In genomic region chr15:80468776-80469175, GRCh38 we compare ENCODE assay signal across 19 cellular contexts.
DNase-seq lines count a peak whose midpoint lies in the region; ATAC-seq, FAIRE-seq and TF ChIP-seq lines count a peak whose summit lies in the region.
"Had no signal": no experiment of that assay in that cellular context is flagged by ENCODE, and none has a peak within 500 bp of the region (broad histone marks: within the 10 kb centered on the region; RNA-seq: fewer than 3 reads in every experiment).

No MANE protein-coding gene starts in this region.

- H3K79me2 ChIP-seq in H1 (ENCODE audit: control insufficient read depth in 1 of 2, insufficient read depth in 2 of 2, low read length in 2 of 2), result no peaks in the 10 kb centered on the region

- H3K18ac ChIP-seq in IMR-90 (ENCODE audit: low read depth, low read length), result peak overlapping the region; percentile 23; the same call in 1 of the 2 replicates
- H3K18ac ChIP-seq in H1 (ENCODE audit: extremely low read depth, low read length), result no peak overlapping the region

- intact Hi-C loops in IMR-90 (cut with micrococcal nuclease) (no loop called here), Right ventricle myocardium superior (cut with DNase I) (no loop called here)

- H3K27ac ChIP-seq in IMR-90 (ENCODE audit: insufficient read depth, low read length), result no peak overlapping the region
- no peak overlapping the region for H3K27ac ChIP-seq in WERI-Rb-1
- H3K27ac ChIP-seq in H1 (ENCODE audit: low read depth, low read length), result no peak overlapping the region
- H3K27ac ChIP-seq: HL-60 had no signal

- dilution Hi-C loops in IMR-90 (cut with HindIII; ENCODE audit: low sequenced_read_pairs, unreplicated experiment), result no loop called here

- H3K36me3 Mint-ChIP-seq in neural crest cell (ENCODE audit: low read depth), result peaks cover 44% of the 10 kb centered on the region

- H2AK9ac ChIP-seq in IMR-90 (replicated peaks; ENCODE audit: low read depth, low read length, poor library complexity), result no peak overlapping the region

- no peaks in the 10 kb centered on the region for H3K23me2 ChIP-seq in H1 (ENCODE audit: low read depth, low read length)

- H3K4me3 ChIP-seq in IMR-90 (ENCODE audit: insufficient read depth, low read depth, low read length), result no peak overlapping the region
- H3K4me3 ChIP-seq in WERI-Rb-1 (ENCODE audit: low read depth, low read length), result no peak overlapping the region
- H3K4me3 ChIP-seq in H1 (ENCODE audit: extremely low read depth in 1 of 4, insufficient read depth in 2 of 4, low read depth in 3 of 4, low read length in 4 of 4), result no peak overlapping the region
- H3K4me3 ChIP-seq: HAP-1 had no signal

- H3K79me1 ChIP-seq in IMR-90 (ENCODE audit: low read depth in 1 of 2, low read length in 2 of 2), result peaks cover 0 to 11% of the 10 kb centered on the region in 2 experiments; a peak in 2 of 4 replicates
- no peaks in the 10 kb centered on the region for H3K79me1 ChIP-seq in H1 (ENCODE audit: low read depth, low read length)

- WGBS in IMR-90 (ENCODE audit: extremely low coverage in 2 of 2, insufficient read length in 1 of 2), 2 experiments, result 80% methylated on average over 1 of the region's 5 CpGs; no CpG with 5 or more reads in 1 of the 2 experiments
- 89% methylated on average over 5 of the region's 5 CpGs; no CpG with 5 or more reads in 1 of the 2 experiments for WGBS in H1 (ENCODE audit: extremely low coverage in 1 of 2, insufficient coverage in 1 of 2, insufficient read length in 1 of 2, insufficient replicate concordance in 2 of 2, low coverage in 1 of 2, low lambda C conversion rate in 2 of 2, missing lambda C conversion rate in 1 of 2), 2 experiments

- TF ChIP-seq CTCF in IMR-90 (conservative IDR thresholded peaks at IDR 0.05; ENCODE audit: low read depth, low read length) (no peak), WERI-Rb-1 (IDR thresholded peaks at IDR 0.05; ENCODE audit: low read depth, low read length) (no peak), H1 (IDR thresholded peaks at IDR 0.05; ENCODE audit: control extremely low read depth in 1 of 3, insufficient read depth in 1 of 3, low read depth in 1 of 3, low read length in 3 of 3) (no peak), neural crest cell (conservative IDR thresholded peaks at IDR 0.05) (no peak)

- no peaks in the 10 kb centered on the region for H4K20me1 ChIP-seq in IMR-90 (ENCODE audit: insufficient read depth, low read length)
- H4K20me1 ChIP-seq in H1 (replicated peaks in 1 of 2; ENCODE audit: control insufficient read depth in 1 of 2, insufficient read depth in 2 of 2, low read length in 2 of 2), result no peaks in the 10 kb centered on the region

- H4K8ac ChIP-seq in IMR-90 (ENCODE audit: low read depth in 2 of 2, low read length in 2 of 2), result peak overlapping the region in 1 of 2 experiments; percentile 45; a peak in 1 of 4 replicates
- H4K8ac ChIP-seq in H1 (ENCODE audit: extremely low read depth, insufficient read depth, low read length), result no peak overlapping the region

- POLR2A ChIA-PET in IMR-90 (lab: Charles Lee; ENCODE audit: unreplicated experiment) (no interaction called here), H1 (lab: Charles Lee; ENCODE audit: partially characterized antibody) (interaction anchor here (1.3 kb wide), 1 partner anchor 15 kb away, joined by 3 read pairs; no protein-coding TSS in a partner anchor)

- H2BK12ac ChIP-seq in H1 (ENCODE audit: low read depth, low read length), result no peak overlapping the region

- H2BK15ac ChIP-seq in IMR-90 (ENCODE audit: low read depth, low read length) (peak overlapping the region; percentile 41; the same call in 1 of the 3 replicates), H1 (ENCODE audit: low read length) (no peak overlapping the region)

- H3K27me3 Mint-ChIP-seq in neural crest cell (ENCODE audit: low read depth), result no peaks in the 10 kb centered on the region

- no peak for FAIRE-seq in H1 (lab: Jason Lieb, UNC)
- FAIRE-seq: A204.1, GM12892, GM19239 had no signal

- BruUV-seq in IMR-90 (replicated peaks; lab: Mats Ljungman, UMichigan), result no TSS peak

- in situ Hi-C loops in IMR-90 (cut with MboI; ENCODE audit: low sequenced_read_pairs), result no loop called here

- H3K4ac ChIP-seq in IMR-90 (ENCODE audit: low read depth, low read length) (no peak overlapping the region), H1 (replicated peaks; ENCODE audit: insufficient read length, low read depth, low read length) (no peak overlapping the region)

- no peaks in the 10 kb centered on the region for H3K9me3 Mint-ChIP-seq in neural crest cell
- H3K9me3 Mint-ChIP-seq: CD4-positive, alpha-beta T cell had no signal

- CTCF ChIA-PET in IMR-90 (lab: Yijun Ruan, JAX), result no interaction called here
- CTCF ChIA-PET in H1 (lab: Charles Lee; ENCODE audit: partially characterized antibody), result interaction anchor here (21.1 kb wide), 1 partner anchor 15 kb away, joined by 187 read pairs; no protein-coding TSS in a partner anchor

- no peak for ATAC-seq in IMR-90 (ENCODE audit: low read depth)
- ATAC-seq in Right ventricle myocardium superior (ENCODE audit: poor library complexity), result no peak
- ATAC-seq in HG03460 (IDR thresholded peaks at IDR 0.05; ENCODE audit: unreplicated experiment), result no peak

- H4K5ac ChIP-seq in IMR-90 (ENCODE audit: low read depth, low read length) (peak overlapping the region; percentile 41; the same call in 1 of the 2 replicates), H1 (ENCODE audit: insufficient read length, low read depth, low read length) (no peak overlapping the region)

- TF ChIP-seq POLR2A in IMR-90 (IDR thresholded peaks at IDR 0.05; ENCODE audit: low read depth, low read length), result no peak
- TF ChIP-seq POLR2A in H1 (IDR thresholded peaks at IDR 0.05; ENCODE audit: control extremely low read depth in 1 of 2, low read depth in 2 of 2, low read length in 2 of 2), result no peak

- H3K14ac ChIP-seq in IMR-90 (replicated peaks; ENCODE audit: low read depth, low read length) (peak overlapping the region; percentile 46), H1 (ENCODE audit: insufficient read length) (no peak overlapping the region)

- peaks cover 47% of the 10 kb centered on the region for H3K4me1 Mint-ChIP-seq in neural crest cell
- H3K4me1 Mint-ChIP-seq: B cell had no signal

- TF ChIP-seq EP300 in H1 (IDR thresholded peaks at IDR 0.05; ENCODE audit: borderline replicate concordance in 1 of 2, low read depth in 2 of 2, low read length in 2 of 2), result no peak

- peak overlapping the region; percentile 90 for H3K27ac Mint-ChIP-seq in neural crest cell (ENCODE audit: unreplicated experiment)
- H3K27ac Mint-ChIP-seq: B cell; CD4-positive, alpha-beta T cell had no signal

- H3K9me1 ChIP-seq in IMR-90 (ENCODE audit: insufficient read depth, low read length), result peaks cover 21% of the 10 kb centered on the region

- no peak overlapping the region for H2BK120ac ChIP-seq in IMR-90 (ENCODE audit: low read depth, low read length)
- H2BK120ac ChIP-seq in H1 (replicated peaks; ENCODE audit: low read depth, low read length), result no peak overlapping the region

- DNase-seq in IMR-90, result no peak
- DNase-seq in WERI-Rb-1, result peak; percentile 60
- no peak for DNase-seq in H1 (ENCODE audit: low read depth in 1 of 2, low spot score in 2 of 2)
- no peak for DNase-seq in neural crest cell (ENCODE audit: low read depth, low spot score)
- DNase-seq in Right ventricle myocardium superior, result no peak
- no peak for DNase-seq in SHP77 treated with DMSO at 0.1 percent for 48 hours (lab: John Stamatoyannopoulos, UW)
- no peak for DNase-seq in HPDE6-E6E7 (ENCODE audit: extremely low spot score)
- DNase-seq: C1 segment of cervical spinal cord; CD4-positive, alpha-beta T cell; DND-41; GDM1; GOT3 had no signal

- no peaks in the 10 kb centered on the region for H3K9me3 ChIP-seq in IMR-90 (ENCODE audit: control insufficient read depth, insufficient read depth, low read length)
- H3K9me3 ChIP-seq in WERI-Rb-1 (ENCODE audit: severe bottlenecking), result no peaks in the 10 kb centered on the region
- no peaks in the 10 kb centered on the region for H3K9me3 ChIP-seq in H1 (ENCODE audit: insufficient read depth in 2 of 2, low read depth in 1 of 2, low read length in 1 of 2)
- H3K9me3 ChIP-seq: HAP-1 had no signal

- no peak overlapping the region for H3K9ac ChIP-seq in IMR-90 (ENCODE audit: low read depth, low read length)
- no peak overlapping the region for H3K9ac ChIP-seq in H1 (replicated peaks in 1 of 4; ENCODE audit: extremely low read depth in 1 of 4, low read depth in 3 of 4, low read length in 3 of 4)

- H2AK5ac ChIP-seq in IMR-90 (ENCODE audit: low read depth, low read length), result peak overlapping the region; percentile 49; the same call in 1 of the 2 replicates
- H2AK5ac ChIP-seq in H1 (ENCODE audit: low read depth, low read length), result no peak overlapping the region

- H3K4me2 ChIP-seq in IMR-90 (ENCODE audit: low read depth, low read length) (no peak overlapping the region), H1 (ENCODE audit: insufficient read depth in 1 of 2, low read depth in 2 of 2, low read length in 2 of 2) (no peak overlapping the region)

- H3K23ac ChIP-seq in IMR-90 (ENCODE audit: low read depth, low read length), result no peak overlapping the region
- no peak overlapping the region for H3K23ac ChIP-seq in H1 (ENCODE audit: insufficient read length)

- H3K56ac ChIP-seq in IMR-90 (ENCODE audit: extremely low read depth, insufficient read depth, low read length) (no peak overlapping the region), H1 (replicated peaks; ENCODE audit: insufficient read length, low read depth, low read length) (no peak overlapping the region)

- no peak overlapping the region for H3K4me3 Mint-ChIP-seq in neural crest cell
- H3K4me3 Mint-ChIP-seq: B cell; CD4-positive, alpha-beta T cell had no signal

- H3K27me3 ChIP-seq in IMR-90 (ENCODE audit: control insufficient read depth, insufficient read depth, low read length) (no peaks in the 10 kb centered on the region), WERI-Rb-1 (ENCODE audit: insufficient read depth, low read depth, severe bottlenecking) (no peaks in the 10 kb centered on the region), H1 (replicated peaks in 1 of 4; ENCODE audit: control insufficient read depth in 3 of 4, extremely low read depth in 1 of 4, insufficient read depth in 3 of 4, low read length in 3 of 4) (no peaks in the 10 kb centered on the region)

- H3K4me1 ChIP-seq in IMR-90 (ENCODE audit: control insufficient read depth, insufficient read depth, low read length), result peaks cover 25% of the 10 kb centered on the region
- peaks cover 3 to 15% (median 9%) of the 10 kb centered on the region in 4 experiments; a peak in 6 of 7 replicates for H3K4me1 ChIP-seq in H1 (replicated peaks in 1 of 4; ENCODE audit: control insufficient read depth in 3 of 4, insufficient read depth in 4 of 4, low read length in 3 of 4)
- H3K4me1 ChIP-seq: HAP-1 had no signal

- H2BK5ac ChIP-seq in IMR-90 (ENCODE audit: low read depth, low read length, poor library complexity, severe bottlenecking) (no peak overlapping the region), H1 (ENCODE audit: low read depth, low read length) (0 out of 2 replicates have a peak overlapping the region, but pooled peaks have one; percentile 17)

- H4K91ac ChIP-seq in IMR-90 (ENCODE audit: insufficient read depth, low read depth, low read length) (peak overlapping the region; percentile 41), H1 (replicated peaks; ENCODE audit: insufficient read length, low read length) (no peak overlapping the region)

- H3K36me3 ChIP-seq in IMR-90 (ENCODE audit: control insufficient read depth, insufficient read depth, low read length) (peaks cover 3% of the 10 kb centered on the region; the same call in 1 of the 2 replicates), WERI-Rb-1 (peaks cover 11% of the 10 kb centered on the region), H1 (ENCODE audit: control insufficient read depth in 2 of 4, insufficient read depth in 4 of 4, low read length in 3 of 4) (peaks cover 0 to 4% (median 0%) of the 10 kb centered on the region in 4 experiments; a peak in 1 of 8 replicates)
- H3K36me3 ChIP-seq: HAP-1 had no signal

- TF ChIP-seq RAD21 in IMR-90 (IDR thresholded peaks at IDR 0.05; ENCODE audit: low read length) (no peak), H1 (IDR thresholded peaks at IDR 0.05 in 1 of 2, conservative IDR thresholded peaks at IDR 0.05 in 1 of 2; ENCODE audit: low read depth in 2 of 2, low read length in 2 of 2) (no peak)

- no peak overlapping the region for H2AFZ ChIP-seq in IMR-90 (replicated peaks; ENCODE audit: low read length, poor library complexity)
- H2AFZ ChIP-seq in H1 (ENCODE audit: low read length), result no peak overlapping the region

- H2BK20ac ChIP-seq in IMR-90 (ENCODE audit: low read depth, low read length), result no peak overlapping the region; the same call in 1 of the 2 replicates
- H2BK20ac ChIP-seq in H1 (ENCODE audit: low read length), result no peak overlapping the region
